ENCODE assay signal across 20 cellular contexts in genomic region chr3:124663690-124664089, GRCh38.
DNase-seq lines count a peak whose midpoint lies in the region; ATAC-seq and TF ChIP-seq lines count a peak whose summit lies in the region.
"Had no signal": no experiment of that assay in that cellular context is flagged by ENCODE, and none has a peak within 500 bp of the region (broad histone marks: within the 10 kb centered on the region; RNA-seq: fewer than 3 reads in every experiment).

No MANE protein-coding gene starts in this region.

- ATAC-seq in GM18868 (IDR thresholded peaks at IDR 0.05; ENCODE audit: unreplicated experiment), result no peak
- ATAC-seq in activated CD8-positive, alpha-beta T cell treated with anti-CD3 and anti-CD28 coated beads for 36 hours, result no peak
- ATAC-seq: esophagus mucosa; stimulated activated naive B cell treated with anti-CD40 and anti-IgM and Interleukin-4, amounts not matched to agents 10 μg/mL and 1 μg/mL and 100 μg/mL, for 72 hours; T-helper 17 cell had no signal

- no peak overlapping the region for H3K27ac Mint-ChIP-seq in activated CD8-positive, alpha-beta T cell treated with anti-CD3 and anti-CD28 coated beads for 36 hours
- H3K27ac Mint-ChIP-seq: CD4-positive, alpha-beta memory T cell; naive B cell; stimulated activated naive B cell treated with anti-CD40 and anti-IgM and Interleukin-4, amounts not matched to agents 10 μg/mL and 1 μg/mL and 100 μg/mL, for 72 hours; T-helper 17 cell had no signal

- POLR2A ChIA-PET in activated CD8-positive, alpha-beta T cell treated with anti-CD3 and anti-CD28 coated beads for 36 hours (lab: Charles Lee), result interaction anchor here (1.4 kb wide), 1 partner anchor 12 kb away, joined by 4 read pairs; no protein-coding TSS in a partner anchor

- no peaks in the 10 kb centered on the region for H3K36me3 Mint-ChIP-seq in activated CD8-positive, alpha-beta T cell treated with anti-CD3 and anti-CD28 coated beads for 36 hours (ENCODE audit: low read depth)
- H3K36me3 Mint-ChIP-seq: naive B cell had no signal

- H3K36me3 ChIP-seq in skeletal muscle satellite cell (ENCODE audit: insufficient read depth, low read length) (no peaks in the 10 kb centered on the region), colonic mucosa (no peaks in the 10 kb centered on the region)

- H3K9me3 Mint-ChIP-seq in activated CD8-positive, alpha-beta T cell treated with anti-CD3 and anti-CD28 coated beads for 36 hours, result no peaks in the 10 kb centered on the region
- H3K9me3 Mint-ChIP-seq: CD4-positive, alpha-beta memory T cell; naive B cell; stimulated activated naive B cell treated with anti-CD40 and anti-IgM and Interleukin-4, amounts not matched to agents 10 μg/mL and 1 μg/mL and 100 μg/mL, for 72 hours had no signal

- H3K27ac ChIP-seq in colonic mucosa, result no peak overlapping the region
- H3K27ac ChIP-seq: dorsolateral prefrontal cortex, transverse colon had no signal

- no peak overlapping the region for H3K4me3 Mint-ChIP-seq in activated CD8-positive, alpha-beta T cell treated with anti-CD3 and anti-CD28 coated beads for 36 hours
- H3K4me3 Mint-ChIP-seq: CD4-positive, alpha-beta memory T cell; naive B cell; stimulated activated naive B cell treated with anti-CD40 and anti-IgM and Interleukin-4, amounts not matched to agents 10 μg/mL and 1 μg/mL and 100 μg/mL, for 72 hours; T-helper 17 cell had no signal

- TF ChIP-seq CTCF in foreskin fibroblast (IDR thresholded peaks at IDR 0.05; ENCODE audit: low read depth, low read length) (no peak), colonic mucosa (IDR thresholded peaks at IDR 0.05) (no peak)
- no peak for TF ChIP-seq CTCF in activated CD8-positive, alpha-beta T cell treated with anti-CD3 and anti-CD28 coated beads for 36 hours (IDR thresholded peaks at IDR 0.05)

- no peaks in the 10 kb centered on the region for H3K9me3 ChIP-seq in skeletal muscle satellite cell (replicated peaks; ENCODE audit: low read length)
- no peaks in the 10 kb centered on the region for H3K9me3 ChIP-seq in colonic mucosa
- H3K9me3 ChIP-seq: transverse colon had no signal

- peaks cover 6% of the 10 kb centered on the region for H3K4me1 ChIP-seq in skeletal muscle satellite cell (ENCODE audit: control insufficient read depth, insufficient read depth, low read length)
- no peaks in the 10 kb centered on the region for H3K4me1 ChIP-seq in colonic mucosa
- H3K4me1 ChIP-seq: transverse colon had no signal

- no peak overlapping the region for H3K9ac ChIP-seq in skeletal muscle satellite cell (ENCODE audit: low read depth, low read length)
- no peak overlapping the region for H3K9ac ChIP-seq in colonic mucosa (ENCODE audit: low read depth in 2 of 2, low read length in 2 of 2)

- peak; percentile 33 for DNase-seq in GM03348 (ENCODE audit: low spot score)
- peak; percentile 44 for DNase-seq in amniotic epithelial cell (ENCODE audit: low read depth)
- peak; percentile 5 to 38 for DNase-seq in foreskin fibroblast
- DNase-seq in colonic mucosa, result no peak
- no peak for DNase-seq in activated CD8-positive, alpha-beta T cell treated with anti-CD3 and anti-CD28 coated beads for 36 hours
- DNase-seq: activated CD4-positive, CD25-positive, alpha-beta regulatory T cell treated with anti-CD3 and anti-CD28 coated beads, Interleukin-2, amount 50 U/mL, for 72 hours; activated gamma-delta T cell; aorta; CD4-positive, alpha-beta memory T cell; dorsolateral prefrontal cortex; naive B cell; NCI-H2081; NCI-H510A; Right ventricle myocardium superior; stimulated activated naive B cell treated with anti-CD40 and anti-IgM and Interleukin-4, amounts not matched to agents 10 μg/mL and 1 μg/mL and 100 μg/mL, for 72 hours; T-helper 17 cell; transverse colon had no signal

- H3K4me1 Mint-ChIP-seq in activated CD8-positive, alpha-beta T cell treated with anti-CD3 and anti-CD28 coated beads for 36 hours (ENCODE audit: low read depth), result peaks cover 15% of the 10 kb centered on the region

- H3K27me3 ChIP-seq in skeletal muscle satellite cell (ENCODE audit: control insufficient read depth, insufficient read depth, low read length) (no peaks in the 10 kb centered on the region), colonic mucosa (no peaks in the 10 kb centered on the region)
- H3K27me3 ChIP-seq: dorsolateral prefrontal cortex, transverse colon had no signal

- peaks cover 9% of the 10 kb centered on the region for H3K27me3 Mint-ChIP-seq in activated CD8-positive, alpha-beta T cell treated with anti-CD3 and anti-CD28 coated beads for 36 hours
- H3K27me3 Mint-ChIP-seq: CD4-positive, alpha-beta memory T cell had no signal

- CTCF ChIA-PET in activated CD8-positive, alpha-beta T cell treated with anti-CD3 and anti-CD28 coated beads for 36 hours (lab: Charles Lee), result no interaction called here

- H3K4me2 ChIP-seq in skeletal muscle satellite cell (ENCODE audit: low read length), result peak overlapping the region; percentile 35

- no peak overlapping the region for H3K4me3 ChIP-seq in foreskin fibroblast (ENCODE audit: low read depth in 1 of 2, low read length in 2 of 2)
- no peak overlapping the region for H3K4me3 ChIP-seq in skeletal muscle satellite cell (ENCODE audit: low read length)
- no peak overlapping the region for H3K4me3 ChIP-seq in colonic mucosa
- H3K4me3 ChIP-seq: dorsolateral prefrontal cortex, transverse colon had no signal

- intact Hi-C loops in colonic mucosa (cut with DNase I), result no loop called here
- intact Hi-C loops in activated CD8-positive, alpha-beta T cell treated with anti-CD3 and anti-CD28 coated beads for 36 hours (cut with micrococcal nuclease), result no loop called here

Comparison
In these comparisons a context has a peak if more than half of its experiments do, and no peak if none do; other contexts are left out.
1. DNase-seq: peak in GM03348 (single experiment), amniotic epithelial cell (single experiment) and foreskin fibroblast (2 of 2); none in colonic mucosa (single experiment) and activated CD8-positive, alpha-beta T cell treated with anti-CD3 and anti-CD28 coated beads for 36 hours (single experiment).